Comparison of ENCODE assay signal across 10 cellular contexts in genomic region chr5:39057745-39058144, GRCh38. TPM values are rescaled to one million over a fixed set of nuclear protein-coding genes. Genes with fewer than 3 reads are reported as not detected.
DNase-seq lines count a peak whose midpoint lies in the region; ATAC-seq and TF ChIP-seq lines count a peak whose summit lies in the region.
"Had no signal": no experiment of that assay in that cellular context is flagged by ENCODE, and none has a peak within 500 bp of the region (broad histone marks: within the 10 kb centered on the region; RNA-seq: fewer than 3 reads in every experiment).

No MANE protein-coding gene starts in this region.

- TF ChIP-seq CTCF in OCI-LY1 (IDR thresholded peaks at IDR 0.05; ENCODE audit: low read length) (no peak), foreskin keratinocyte (conservative IDR thresholded peaks at IDR 0.05) (no peak), sigmoid colon (IDR thresholded peaks at IDR 0.05) (no peak)

- H3K9me3 ChIP-seq in BLaER1 = 0 out of 2 replicates have a peak, but pooled peaks cover 4% of the 10 kb centered on the region
- H3K9me3 ChIP-seq in OCI-LY1 (ENCODE audit: low read length) = no peaks in the 10 kb centered on the region
- H3K9me3 ChIP-seq in sigmoid colon = no peaks in the 10 kb centered on the region

- peaks cover 81% of the 10 kb centered on the region for H3K79me2 ChIP-seq in OCI-LY1 (ENCODE audit: insufficient read depth, low read length)

- 25 to 40% methylated on average over 2 of the region's 2 CpGs for WGBS in sigmoid colon, 2 donors

- H3K4me1 ChIP-seq in BLaER1 (peaks cover 21% of the 10 kb centered on the region), OCI-LY1 (ENCODE audit: insufficient read depth, low read length, severe bottlenecking) (peaks cover 11% of the 10 kb centered on the region), foreskin keratinocyte (peaks cover 8% of the 10 kb centered on the region), sigmoid colon (peaks cover 0 to 29% (median 17%) of the 10 kb centered on the region in 4 donors)

- no peaks in the 10 kb centered on the region for H3K9me2 ChIP-seq in OCI-LY1 (ENCODE audit: low read depth, low read length)

- no peak for TF ChIP-seq EP300 in sigmoid colon (IDR thresholded peaks at IDR 0.05)

- peak; percentile 48 for ATAC-seq in GM21367 (IDR thresholded peaks at IDR 0.05; ENCODE audit: unreplicated experiment)
- no peak for ATAC-seq in foreskin keratinocyte

- H2AFZ ChIP-seq in OCI-LY1 (ENCODE audit: low read length) = no peak overlapping the region
- H2AFZ ChIP-seq: PC-9 had no signal

- H3K27ac ChIP-seq in BLaER1 = peak overlapping the region; percentile 22; the same call in 1 of the 2 replicates
- no peak overlapping the region for H3K27ac ChIP-seq in OCI-LY1 (ENCODE audit: low read depth, low read length, poor library complexity, severe bottlenecking)
- peak overlapping the region; percentile 11 for H3K27ac ChIP-seq in foreskin keratinocyte
- peak overlapping the region in 2 of 4 donors; percentile 24 to 45 for H3K27ac ChIP-seq in sigmoid colon
- H3K27ac ChIP-seq: PC-9 had no signal

- no peaks in the 10 kb centered on the region for H3F3A ChIP-seq in OCI-LY1 (ENCODE audit: insufficient read depth, low read length)

- peaks cover 25% of the 10 kb centered on the region for H3K36me3 ChIP-seq in BLaER1
- H3K36me3 ChIP-seq in OCI-LY1 (ENCODE audit: insufficient read depth, low read length) = peaks cover 18% of the 10 kb centered on the region; the same call in 1 of the 2 replicates
- H3K36me3 ChIP-seq in sigmoid colon = no peaks in the 10 kb centered on the region

- intact Hi-C loops in sigmoid colon (cut with DNase I) = no loop called here

- no peak for DNase-seq in foreskin keratinocyte
- DNase-seq in kidney tubule cell (ENCODE audit: low spot score) = no peak
- DNase-seq in GOT3 (lab: John Stamatoyannopoulos, UW) = no peak
- DNase-seq in sigmoid colon = no peak
- no peak for DNase-seq in activated gamma-delta T cell treated with Interleukin-2 at 50 U/mL for 16 hours
- DNase-seq: effector CD4-positive, alpha-beta T cell; PC-9 had no signal

- H3K4me2 ChIP-seq in BLaER1 (peak overlapping the region; percentile 79), OCI-LY1 (ENCODE audit: low read length) (peak overlapping the region; percentile 36)
- H3K4me2 ChIP-seq: PC-9 had no signal

- peaks cover 82% of the 10 kb centered on the region for H4K20me1 ChIP-seq in BLaER1
- H4K20me1 ChIP-seq in OCI-LY1 (ENCODE audit: insufficient read depth, low read length) = no peaks in the 10 kb centered on the region

- no peak overlapping the region for H3K9ac ChIP-seq in BLaER1
- H3K9ac ChIP-seq in OCI-LY1 (ENCODE audit: low read length) = 0 out of 2 replicates have a peak overlapping the region, but pooled peaks have one; percentile 7

- peak overlapping the region; percentile 56 for H3K4me3 ChIP-seq in BLaER1
- H3K4me3 ChIP-seq in OCI-LY1 (ENCODE audit: low read depth, low read length, poor library complexity, severe bottlenecking) = no peak overlapping the region
- H3K4me3 ChIP-seq in sigmoid colon = peak overlapping the region in 2 of 4 donors; percentile 24 to 30
- H3K4me3 ChIP-seq: PC-9 had no signal

- TF ChIP-seq POLR2A in sigmoid colon (IDR thresholded peaks at IDR 0.05) = no peak

- H3K27me3 ChIP-seq in BLaER1 = no peaks in the 10 kb centered on the region
- H3K27me3 ChIP-seq in OCI-LY1 (ENCODE audit: insufficient read depth, low read length) = no peaks in the 10 kb centered on the region
- no peaks in the 10 kb centered on the region for H3K27me3 ChIP-seq in foreskin keratinocyte
- H3K27me3 ChIP-seq in sigmoid colon = no peaks in the 10 kb centered on the region

RNA-seq across cellular contexts. Expression of gene RICTOR, which starts 16.5 kb away (rescaled TPM):
- 13.0 and 15.0 TPM in 2 replicates for total RNA-seq in foreskin keratinocyte
- polyA plus RNA-seq in foreskin keratinocyte = 1.2 and 1.5 TPM in 2 replicates
- total RNA-seq in sigmoid colon = 10 to 100 TPM; 32.8 to 50.1 (median 41.2) TPM
- polyA plus RNA-seq in sigmoid colon = 1 to 10 TPM; 2.5 to 5.9 (median 3.6) TPM
